In genomic region chr6:3925904-3926482, GRCh38 we compare ENCODE assay signal across 8 cellular contexts.
DNase-seq lines count a peak whose midpoint lies in the region; ATAC-seq, FAIRE-seq and TF ChIP-seq lines count a peak whose summit lies in the region.
"Not testable (repeated sequence)": the region's sequence is repeated elsewhere in the genome, so short reads cannot be mapped to it uniquely, and the experiment has no call there.

No MANE protein-coding gene starts in this region.

- not testable (repeated sequence) for H3K9me3 Mint-ChIP-seq in MCF 10A (ENCODE audit: unreplicated experiment); stimulated activated effector memory CD8-positive, alpha-beta T cell treated with anti-CD3 and anti-CD28 coated beads, Interleukin-12 subunit alpha, Interleukin-12 subunit beta, amount 100 ng/mL, for 72 hours

- CTCF ChIA-PET in Panc1 (lab: Charles Lee), result not testable (repeated sequence)
- CTCF ChIA-PET in MCF 10A (lab: Yijun Ruan, JAX), result interaction anchor here (0.7 to 0.8 kb wide), 2 partner anchors 77 to 182 kb away, joined by 3 to 4 read pairs; partner anchors contain the start of gene FAM50B

- H3K27ac ChIP-seq in ACC112 (ENCODE audit: low read depth, low read length); Panc1 (ENCODE audit: low read length); fibroblast of lung (ENCODE audit: insufficient read depth, low read length): not testable (repeated sequence)
- peak overlapping the region; percentile 78 for H3K27ac ChIP-seq in left ventricle myocardium inferior (replicated peaks)

- BruUV-seq in Panc1 (replicated peaks; lab: Mats Ljungman, UMichigan); MCF 10A (replicated peaks; lab: Mats Ljungman, UMichigan): not testable (repeated sequence)

- not testable (repeated sequence) for H3K79me2 ChIP-seq in ACC112 (ENCODE audit: control insufficient read depth, insufficient read depth, low read length, unreplicated experiment); fibroblast of lung (ENCODE audit: control insufficient read depth, insufficient read depth, low read length)

- H3K9ac ChIP-seq in fibroblast of lung (ENCODE audit: insufficient read depth, low read length), result not testable (repeated sequence)

- H4K20me1 ChIP-seq in fibroblast of lung (ENCODE audit: control insufficient read depth, extremely low read depth, insufficient read depth, low read length), result not testable (repeated sequence)

- H3K4me1 ChIP-seq in ACC112 (ENCODE audit: control insufficient read depth, insufficient read depth, low read length, unreplicated experiment); Panc1 (ENCODE audit: control insufficient read depth, insufficient read depth, low read length); fibroblast of lung (ENCODE audit: control insufficient read depth, extremely low read depth, insufficient read depth, low read length): not testable (repeated sequence)
- H3K4me1 ChIP-seq in left ventricle myocardium inferior, result peaks cover 48% of the 10 kb centered on the region

- POLR2A ChIA-PET in Panc1 (lab: Charles Lee), result not testable (repeated sequence)
- POLR2A ChIA-PET in MCF 10A (lab: Yijun Ruan, JAX), result interaction anchor here (1.2 to 1.9 kb wide), 2 partner anchors 12 to 77 kb away, joined by 4 to 7 read pairs; partner anchors contain the start of gene FAM50B

- H3K36me3 ChIP-seq in ACC112 (ENCODE audit: insufficient read depth, low read length); Panc1 (ENCODE audit: control insufficient read depth, insufficient read depth, low read length); fibroblast of lung (ENCODE audit: control insufficient read depth, insufficient read depth, low read length); left ventricle myocardium inferior: not testable (repeated sequence)

- H3K27me3 ChIP-seq in ACC112 (ENCODE audit: insufficient read depth, low read length); Panc1 (ENCODE audit: control insufficient read depth, insufficient read depth, low read length); fibroblast of lung (ENCODE audit: control insufficient read depth, insufficient read depth, low read length); left ventricle myocardium inferior (ENCODE audit: low read depth): not testable (repeated sequence)

- H3K27me3 Mint-ChIP-seq in MCF 10A (ENCODE audit: insufficient read depth, unreplicated experiment), result not testable (repeated sequence)

- not testable (repeated sequence) for H3K4me2 ChIP-seq in fibroblast of lung (ENCODE audit: extremely low read depth, insufficient read depth, low read length)

- intact Hi-C loops in Panc1 (cut with micrococcal nuclease; ENCODE audit: unreplicated experiment); MCF 10A (cut with micrococcal nuclease); left ventricle myocardium inferior (cut with micrococcal nuclease): not testable (repeated sequence)

- peak overlapping the region; percentile 25 for H3K4me3 Mint-ChIP-seq in MCF 10A (ENCODE audit: unreplicated experiment)
- H3K4me3 Mint-ChIP-seq in stimulated activated effector memory CD8-positive, alpha-beta T cell treated with anti-CD3 and anti-CD28 coated beads, Interleukin-12 subunit alpha, Interleukin-12 subunit beta, amount 100 ng/mL, for 72 hours, result not testable (repeated sequence)

- H3K4me3 ChIP-seq in ACC112 (ENCODE audit: low read depth, low read length); fibroblast of lung (replicated peaks in 1 of 4; ENCODE audit: control extremely low read depth in 1 of 4, insufficient read depth in 1 of 4, low read depth in 3 of 4, low read length in 4 of 4): not testable (repeated sequence)
- H3K4me3 ChIP-seq in Panc1 (ENCODE audit: low read depth in 2 of 2, low read length in 2 of 2) (peak overlapping the region in 1 of 2 experiments; percentile 35; a peak in 2 of 4 replicates), left ventricle myocardium inferior (peak overlapping the region; percentile 50)

- peak; percentile 84 for ATAC-seq in Panc1
- not testable (repeated sequence) for ATAC-seq in stimulated activated effector memory CD8-positive, alpha-beta T cell treated with anti-CD3 and anti-CD28 coated beads, Interleukin-12 subunit alpha, Interleukin-12 subunit beta, amount 100 ng/mL, for 72 hours

- H2AFZ ChIP-seq in ACC112 (ENCODE audit: low read length, unreplicated experiment) (peak overlapping the region; percentile 72), fibroblast of lung (ENCODE audit: low read length) (peak overlapping the region; percentile 12)

- DNase-seq in H54 (ENCODE audit: insufficient read length, low spot score) (peak; percentile 27), MCF 10A (ENCODE audit: unreplicated experiment) (peak; percentile 40), left ventricle myocardium inferior (peak; percentile 58), myocyte (ENCODE audit: low read depth) (peak; percentile 69)
- not testable (repeated sequence) for DNase-seq in Panc1 (ENCODE audit: low read depth, low spot score); fibroblast of lung (ENCODE audit: low read depth in 2 of 2); stimulated activated effector memory CD8-positive, alpha-beta T cell treated with anti-CD3 and anti-CD28 coated beads, Interleukin-12 subunit alpha, Interleukin-12 subunit beta, amount 100 ng/mL, for 72 hours (ENCODE audit: low spot score in 2 of 2)

- FAIRE-seq in H54 (lab: Jason Lieb, UNC), result peak; percentile 94

- H3K27ac Mint-ChIP-seq in MCF 10A (ENCODE audit: low read depth, unreplicated experiment), result peak overlapping the region; percentile 64
- H3K27ac Mint-ChIP-seq in stimulated activated effector memory CD8-positive, alpha-beta T cell treated with anti-CD3 and anti-CD28 coated beads, Interleukin-12 subunit alpha, Interleukin-12 subunit beta, amount 100 ng/mL, for 72 hours, result peak overlapping the region; percentile 8

- not testable (repeated sequence) for H3K9me3 ChIP-seq in Panc1 (ENCODE audit: control insufficient read depth, insufficient read depth, low read depth, low read length); fibroblast of lung (ENCODE audit: control insufficient read depth, insufficient read depth, low read depth, low read length); left ventricle myocardium inferior (replicated peaks)

- not testable (repeated sequence) for H3K36me3 Mint-ChIP-seq in MCF 10A (ENCODE audit: insufficient read depth, unreplicated experiment); stimulated activated effector memory CD8-positive, alpha-beta T cell treated with anti-CD3 and anti-CD28 coated beads, Interleukin-12 subunit alpha, Interleukin-12 subunit beta, amount 100 ng/mL, for 72 hours

- in situ Hi-C loops in Panc1 (cut with HindIII; ENCODE audit: low pct_unique_long_range_greater_than_20kb, low sequenced_read_pairs), result not testable (repeated sequence)

- H3K4me1 Mint-ChIP-seq in MCF 10A (ENCODE audit: insufficient read depth, unreplicated experiment), result peaks cover 15% of the 10 kb centered on the region
- not testable (repeated sequence) for H3K4me1 Mint-ChIP-seq in stimulated activated effector memory CD8-positive, alpha-beta T cell treated with anti-CD3 and anti-CD28 coated beads, Interleukin-12 subunit alpha, Interleukin-12 subunit beta, amount 100 ng/mL, for 72 hours

- not testable (repeated sequence) for TF ChIP-seq POLR2A in H54 (IDR thresholded peaks at IDR 0.05; ENCODE audit: low read depth, low read length)

- TF ChIP-seq CTCF in Panc1 (IDR thresholded peaks at IDR 0.05); MCF 10A (IDR thresholded peaks at IDR 0.05; ENCODE audit: unreplicated experiment); fibroblast of lung (conservative IDR thresholded peaks at IDR 0.05 in 1 of 2, IDR thresholded peaks at IDR 0.05 in 1 of 2; ENCODE audit: low read depth in 1 of 2, low read length in 2 of 2); left ventricle myocardium inferior (IDR thresholded peaks at IDR 0.05; ENCODE audit: borderline replicate concordance): not testable (repeated sequence)
